8 cellular contexts compared by ENCODE assay signal in the genomic region with DNA sequence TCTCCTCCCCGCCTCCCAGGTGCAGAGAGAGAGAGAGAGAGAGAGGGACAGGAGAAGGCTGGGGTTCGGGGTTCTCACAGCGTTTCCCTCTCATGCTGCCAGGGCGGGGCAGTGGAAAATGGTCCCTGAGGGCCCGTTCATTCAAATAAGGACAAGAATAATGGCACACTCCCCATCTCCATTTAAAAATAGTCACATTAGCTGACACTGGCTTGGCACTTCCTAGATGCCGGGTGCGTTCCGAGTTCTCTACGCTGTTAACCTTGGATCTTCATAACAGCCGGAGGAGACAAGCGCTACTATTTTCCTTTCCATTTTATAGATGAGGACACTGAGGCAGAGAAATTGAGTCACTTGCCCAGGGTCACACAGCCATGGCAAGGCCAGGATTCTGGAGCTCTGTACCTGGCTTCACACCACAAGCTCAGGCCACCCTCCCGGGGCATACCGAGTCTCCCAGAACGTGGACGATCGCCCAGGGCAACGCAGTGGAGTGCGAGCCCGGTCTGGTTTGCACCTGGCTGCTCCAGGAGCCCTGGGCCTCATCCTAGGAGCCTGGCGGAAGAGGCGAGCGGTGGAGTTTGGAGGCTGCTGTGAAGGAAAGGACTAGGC. TPM values are rescaled to one million over a fixed set of nuclear protein-coding genes. Genes with fewer than 3 reads are reported as not detected.
DNase-seq lines count a peak whose midpoint lies in the region; ATAC-seq, FAIRE-seq and TF ChIP-seq lines count a peak whose summit lies in the region.

No MANE protein-coding gene starts in this region.

- H3F3A ChIP-seq in GM23248 (ENCODE audit: insufficient read depth), result no peaks in the 10 kb centered on the region

- H3K4me3 Mint-ChIP-seq in WTC11, result peak overlapping the region; percentile 97

- H4K20me1 ChIP-seq in GM23248 (ENCODE audit: insufficient read depth), result no peaks in the 10 kb centered on the region

- H3K9me3 ChIP-seq in GM23248 (ENCODE audit: low read depth) (no peaks in the 10 kb centered on the region), small intestine (ENCODE audit: control insufficient read depth, low read depth) (no peaks in the 10 kb centered on the region)

- H3K27ac ChIP-seq in GM23248 (no peak overlapping the region), small intestine (ENCODE audit: low read depth in 1 of 2, low read length in 1 of 2) (peak overlapping the region; percentile 45 to 97)

- 43 to 48% methylated on average over 21 to 22 of the region's 22 CpGs for WGBS in GM23248 (ENCODE audit: low coverage in 1 of 2, low lambda C conversion rate in 2 of 2, missing lambda C conversion rate in 2 of 2), 2 experiments
- 25 to 47% (median 34%) methylated on average over 22 of the region's 22 CpGs for WGBS in small intestine, 3 donors

- CTCF ChIA-PET in WTC11 (lab: Charles Lee), result interaction anchor here (0.8 to 2.7 kb wide), 12 partner anchors 8 to 129 kb away, joined by 3 to 15 read pairs (median 6); no protein-coding TSS in a partner anchor

- H3K27me3 Mint-ChIP-seq in WTC11 (ENCODE audit: low read depth), result peaks cover 3% of the 10 kb centered on the region; the same call in 1 of the 2 replicates

- POLR2A ChIA-PET in WTC11 (lab: Charles Lee), result interaction anchor here (1.0 to 1.8 kb wide), 7 partner anchors 10 to 130 kb away, joined by 3 to 6 read pairs (median 4); no protein-coding TSS in a partner anchor

- H3K4me1 ChIP-seq in GM23248 (ENCODE audit: insufficient read depth), result peaks cover 11% of the 10 kb centered on the region; the same call in 1 of the 2 replicates
- peaks cover 3 to 16% of the 10 kb centered on the region in 2 donors for H3K4me1 ChIP-seq in small intestine (ENCODE audit: control insufficient read depth in 2 of 2, insufficient read depth in 1 of 2, low read depth in 1 of 2, low read length in 1 of 2)

- no peak for FAIRE-seq in small intestine (lab: Jason Lieb, UNC)

- H2AFZ ChIP-seq in GM23248, result peak overlapping the region; percentile 67

- peaks cover 6% of the 10 kb centered on the region for H3K36me3 Mint-ChIP-seq in WTC11

- H3K27ac Mint-ChIP-seq in WTC11, result peak overlapping the region; percentile 95

- in situ Hi-C loops in GM23248 (cut with MboI), result no loop called here

- H3K9me2 ChIP-seq in GM23248 (ENCODE audit: insufficient read depth), result no peaks in the 10 kb centered on the region

- ATAC-seq in WTC11, result no peak
- ATAC-seq in left cardiac atrium, result peak; percentile 0 to 13
- ATAC-seq in HG03159 (IDR thresholded peaks at IDR 0.05; ENCODE audit: unreplicated experiment), result no peak
- no peak for ATAC-seq in GM18867 (IDR thresholded peaks at IDR 0.05; ENCODE audit: unreplicated experiment)

- peaks cover 37% of the 10 kb centered on the region for H3K79me2 ChIP-seq in GM23248 (ENCODE audit: insufficient read depth)

- no peaks in the 10 kb centered on the region for H3K9me3 Mint-ChIP-seq in WTC11

- H3K4me2 ChIP-seq in GM23248 (ENCODE audit: unreplicated experiment), result no peak overlapping the region

- no peak for TF ChIP-seq CTCF in WTC11 (IDR thresholded peaks at IDR 0.05)

- H3K27me3 ChIP-seq in GM23248 (replicated peaks; ENCODE audit: insufficient read depth) (no peaks in the 10 kb centered on the region), small intestine (ENCODE audit: control insufficient read depth in 2 of 2, insufficient read depth in 2 of 2, low read length in 2 of 2) (no peaks in the 10 kb centered on the region)

- H3K36me3 ChIP-seq in GM23248 (ENCODE audit: low read depth) (no peaks in the 10 kb centered on the region), small intestine (ENCODE audit: control insufficient read depth in 2 of 2, insufficient read depth in 2 of 2, low read length in 2 of 2) (no peaks in the 10 kb centered on the region)

- intact Hi-C loops in left cardiac atrium (cut with DNase I), result no loop called here

- peak overlapping the region; percentile 82 for H3K9ac ChIP-seq in GM23248

- peaks cover 51% of the 10 kb centered on the region for H3K4me1 Mint-ChIP-seq in WTC11

- DNase-seq in GM23248 (no peak), WTC11 (ENCODE audit: low spot score) (no peak), left cardiac atrium (no peak), small intestine (no peak), SW480 (ENCODE audit: low spot score) (no peak), NOMO-1 (lab: John Stamatoyannopoulos, UW; ENCODE audit: unreplicated experiment in 2 of 2) (no peak)

- peak overlapping the region; percentile 73 for H3K4me3 ChIP-seq in GM23248
- H3K4me3 ChIP-seq in small intestine (ENCODE audit: low read depth in 1 of 2, low read length in 2 of 2), result peak overlapping the region in 1 of 2 donors; percentile 34

TF ChIP-seq in WTC11, 78 proteins besides CTCF, POLR2A, EP300 and RAD21:
- TF ChIP-seq ATF1 (CRISPR knock-in tag; IDR thresholded peaks at IDR 0.05), result no peak
- TF ChIP-seq NFATC4 (CRISPR knock-in tag; IDR thresholded peaks at IDR 0.05), result no peak
- TF ChIP-seq KAT7 (CRISPR knock-in tag; IDR thresholded peaks at IDR 0.05; ENCODE audit: borderline replicate concordance), result 0 out of 2 replicates have a peak, but pooled peaks have one; percentile 14
TF ChIP-seq in WTC11: peak in this region for 1.

RNA-seq across cellular contexts. Expression of a gene that starts 0.6 kb away (rescaled TPM):
- total RNA-seq in GM23248 (2014; rRNA removed; shearing (Covaris generic)), result 10.6 and 13.4 TPM in 2 replicates
- polyA plus RNA-seq in GM23248 (2016; fragmentation: Nextera tagmentation; extraction: Ambion mirVana) (4.6 and 4.7 TPM in 2 replicates), small intestine (10 to 100 TPM in 1 of 3 donors, 1 to 10 TPM in 2; 6.9 to 10.8 (median 8.6) TPM)
- total RNA-seq in WTC11 (2021) (144 to 211 TPM (median 147 TPM) in 3 replicates), left cardiac atrium (100 to 1,000 TPM in 1 of 2 donors, 10 to 100 TPM in 1; 24.4 to 180 TPM)

Comparison
In these comparisons a context has a peak if more than half of its experiments do, and no peak if none do; other contexts are left out.
1. ATAC-seq: peak in left cardiac atrium (2 of 2); none in WTC11 (single experiment), HG03159 (single experiment) and GM18867 (single experiment).